In genomic region chr6:118650500-118651281, GRCh38 we compare ENCODE assay signal across 8 cellular contexts. TPM values are rescaled to one million over a fixed set of nuclear protein-coding genes. Genes with fewer than 3 reads are reported as not detected.
DNase-seq lines count a peak whose midpoint lies in the region; ATAC-seq and TF ChIP-seq lines count a peak whose summit lies in the region.

No MANE protein-coding gene starts in this region.

- BruUV-seq in A673 (replicated peaks; lab: Mats Ljungman, UMichigan): no TSS peak

- peak overlapping the region; percentile 95 for H3K4me3 ChIP-seq in A673 (ENCODE audit: low read depth, low read length, poor library complexity, severe bottlenecking)
- peak overlapping the region; percentile 63 to 85 for H3K4me3 ChIP-seq in esophagus (ENCODE audit: low read depth in 1 of 2, low read length in 2 of 2)

- CTCF ChIA-PET in A673 (lab: Charles Lee): interaction anchor here (0.6 to 0.9 kb wide), 2 partner anchors 36 to 1766 kb away, joined by 5 read pairs; no protein-coding TSS in a partner anchor

- POLR2A ChIA-PET in A673 (lab: Charles Lee; ENCODE audit: low non-redundant PET): no interaction called here

- ATAC-seq in GM18499 (IDR thresholded peaks at IDR 0.05; ENCODE audit: insufficient read depth, unreplicated experiment) (peak; percentile 20), HG02884 (IDR thresholded peaks at IDR 0.05; ENCODE audit: unreplicated experiment) (peak; percentile 26)

- H3K4me1 ChIP-seq in A673 (ENCODE audit: insufficient read depth, low read length, poor library complexity, severe bottlenecking) (peaks cover 10% of the 10 kb centered on the region), esophagus (ENCODE audit: control insufficient read depth in 2 of 2, insufficient read depth in 2 of 2, low read length in 1 of 2) (peaks cover 0 to 2% of the 10 kb centered on the region in 2 donors)

- peak overlapping the region; percentile 93 for H3K27ac ChIP-seq in A673 (ENCODE audit: low read depth, low read length, poor library complexity, severe bottlenecking)
- H3K27ac ChIP-seq in esophagus (ENCODE audit: low read depth in 2 of 2, low read length in 1 of 2): peak overlapping the region; percentile 86 to 89
- H3K27ac ChIP-seq in temporal lobe (ENCODE audit: low read depth, low read length): peak overlapping the region; percentile 90

- 0% methylated on average over 76 to 88 of the region's 88 CpGs for WGBS in esophagus, 2 donors

- DNase-seq in A673 (ENCODE audit: low spot score) (peak; percentile 42), NCI-H460 (ENCODE audit: extremely low read depth, low read depth) (peak; percentile 16), myocyte (ENCODE audit: low read depth) (peak; percentile 58)
- DNase-seq in activated T-cell treated with anti-CD3 and anti-CD28 coated beads, Interleukin-2, amount 50 U/mL, for 1 hour: peak; percentile 61

- no peak for TF ChIP-seq CTCF in A673 (conservative IDR thresholded peaks at IDR 0.05; ENCODE audit: low read depth, low read length)

- H3K9me3 ChIP-seq in A673 (ENCODE audit: low read depth, low read length, poor library complexity, severe bottlenecking) (no peaks in the 10 kb centered on the region), esophagus (ENCODE audit: control insufficient read depth in 2 of 2, insufficient read depth in 1 of 2, low read depth in 1 of 2, low read length in 1 of 2) (no peaks in the 10 kb centered on the region)

- intact Hi-C loops in A673 (cut with micrococcal nuclease; ENCODE audit: unreplicated experiment): loop anchor here (5.0 kb wide), 1 partner anchor 242 kb away; the partner anchor contains the start of gene ASF1A

- H3K36me3 ChIP-seq in A673 (ENCODE audit: insufficient read depth, low read length, poor library complexity, severe bottlenecking) (no peaks in the 10 kb centered on the region), esophagus (ENCODE audit: control insufficient read depth in 2 of 2, insufficient read depth in 2 of 2, low read length in 1 of 2) (no peaks in the 10 kb centered on the region)

- H3K27me3 ChIP-seq in A673 (replicated peaks; ENCODE audit: insufficient read depth, low read depth, low read length, poor library complexity) (no peaks in the 10 kb centered on the region), esophagus (ENCODE audit: control insufficient read depth in 1 of 2, insufficient read depth in 2 of 2, low read length in 2 of 2) (no peaks in the 10 kb centered on the region)

RNA-seq across cellular contexts. Expression of gene CEP85L, which starts 0.7 kb away (rescaled TPM):
- total RNA-seq in A673 (2021) (6.5 and 7.4 TPM in 2 replicates), myocyte (18.6 and 18.7 TPM in 2 replicates), temporal lobe (24.3 TPM)
- 8.7 and 10.7 TPM in 2 replicates for total RNA-seq in NCI-H460 (2014; rRNA removed; shearing (Covaris generic))
- 4.3 and 6.9 TPM in 2 replicates for polyA plus RNA-seq in NCI-H460 (2014; cell fraction: nucleus; rRNA removed)
- under 1 TPM; 0.52 to 0.61 TPM for polyA plus RNA-seq in esophagus
- 2.1 TPM for polyA plus RNA-seq in myocyte (2012)

Comparison
In these comparisons a context has a peak if more than half of its experiments do, and no peak if none do; other contexts are left out.
1. Peak in every context shown above with its lines: DNase-seq, ATAC-seq, H3K4me3 ChIP-seq and H3K27ac ChIP-seq.